ENCODE assay signal across 27 cellular contexts in the genomic region with DNA sequence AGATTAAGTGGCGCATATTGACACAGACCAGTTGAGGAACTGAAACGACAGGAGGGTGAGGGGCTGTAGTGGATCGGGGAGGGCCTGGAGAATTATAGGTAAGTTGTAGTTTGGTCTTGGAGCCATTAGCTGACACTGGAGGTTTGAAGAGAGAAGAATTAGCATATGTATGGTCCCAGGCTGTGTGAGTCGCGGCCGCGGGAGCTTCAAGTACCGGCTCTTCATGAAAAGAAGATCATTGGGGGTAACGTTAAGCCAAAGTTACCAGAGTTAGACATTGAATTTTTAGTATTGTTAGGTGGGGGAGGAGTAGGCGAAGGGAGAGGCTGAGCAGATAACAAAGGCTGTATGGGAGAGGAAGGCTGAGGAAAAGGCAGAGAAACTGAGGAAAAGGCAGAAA. TPM values are rescaled to one million over a fixed set of nuclear protein-coding genes. Genes with fewer than 3 reads are reported as not detected.
A peak's percentile ranks its signal among the peaks of the same experiment; 100 is the strongest.
DNase-seq lines count a peak whose midpoint lies in the region; ATAC-seq, FAIRE-seq and TF ChIP-seq lines count a peak whose summit lies in the region.
"Had no signal": no experiment of that assay in that cellular context is flagged by ENCODE, and none has a peak within 500 bp of the region (broad histone marks: within the 10 kb centered on the region; RNA-seq: fewer than 3 reads in every experiment).

No MANE protein-coding gene starts in this region.

- H3K9ac ChIP-seq in H1 (replicated peaks in 1 of 4; ENCODE audit: extremely low read depth in 1 of 4, low read depth in 3 of 4, low read length in 3 of 4) (0 out of 7 replicates have a peak overlapping the region, but pooled peaks of 1 of the 4 experiments have one; percentile 30), iPS-20b (ENCODE audit: low read depth, low read length) (no peak overlapping the region; the same call in 1 of the 2 replicates)
- H3K9ac ChIP-seq: KMS-11 had no signal

- CTCF ChIA-PET in CD8-positive, alpha-beta T cell (lab: Charles Lee), result no interaction called here
- CTCF ChIA-PET in H1 (lab: Charles Lee; ENCODE audit: partially characterized antibody), result interaction anchor here (1.0 to 1.3 kb wide), 2 partner anchors 19 to 25 kb away, joined by 3 read pairs; no protein-coding TSS in a partner anchor

- TF ChIP-seq POLR2A in H1 (IDR thresholded peaks at IDR 0.05; ENCODE audit: control extremely low read depth in 1 of 2, low read depth in 2 of 2, low read length in 2 of 2), result no peak

- H3K27me3 ChIP-seq in CD8-positive, alpha-beta T cell (ENCODE audit: insufficient read depth, low read length), result no peaks in the 10 kb centered on the region
- no peaks in the 10 kb centered on the region for H3K27me3 ChIP-seq in HAP-1 (ENCODE audit: low read depth)
- no peaks in the 10 kb centered on the region for H3K27me3 ChIP-seq in H1 (replicated peaks in 1 of 4; ENCODE audit: control insufficient read depth in 3 of 4, extremely low read depth in 1 of 4, insufficient read depth in 3 of 4, low read length in 3 of 4)
- H3K27me3 ChIP-seq in iPS-20b (ENCODE audit: insufficient read depth, low read length), result no peaks in the 10 kb centered on the region
- H3K27me3 ChIP-seq: BE2C, SJSA1 had no signal

- POLR2A ChIA-PET in CD8-positive, alpha-beta T cell (lab: Charles Lee), result no interaction called here
- POLR2A ChIA-PET in H1 (lab: Charles Lee; ENCODE audit: partially characterized antibody), result interaction anchor here (0.7 to 1.2 kb wide), 2 partner anchors 11 to 30 kb away, joined by 4 read pairs; no protein-coding TSS in a partner anchor

- peaks cover 14% of the 10 kb centered on the region for H3K9me3 Mint-ChIP-seq in CD8-positive, alpha-beta T cell
- H3K9me3 Mint-ChIP-seq in CD14-positive monocyte, result peaks cover 35 to 70% (median 51%) of the 10 kb centered on the region in 7 donors

- ATAC-seq in CD8-positive, alpha-beta T cell, result no peak
- no peak for ATAC-seq in HG03175 (IDR thresholded peaks at IDR 0.05; ENCODE audit: unreplicated experiment)

- no peak overlapping the region for H3K4me3 Mint-ChIP-seq in CD8-positive, alpha-beta T cell
- H3K4me3 Mint-ChIP-seq in CD14-positive monocyte, result no peak overlapping the region

- H4K8ac ChIP-seq in H1 (ENCODE audit: extremely low read depth, insufficient read depth, low read length), result no peak overlapping the region

- peaks cover 56% of the 10 kb centered on the region for H3K36me3 Mint-ChIP-seq in CD8-positive, alpha-beta T cell
- peaks cover 15 to 24% of the 10 kb centered on the region in 2 donors for H3K36me3 Mint-ChIP-seq in CD14-positive monocyte

- in situ Hi-C loops in HAP-1 (cut with MboI; ENCODE audit: low sequenced_read_pairs), result no loop called here

- no peak overlapping the region for H2AK5ac ChIP-seq in H1 (ENCODE audit: low read depth, low read length)

- TF ChIP-seq RAD21 in H1 (IDR thresholded peaks at IDR 0.05 in 1 of 2, conservative IDR thresholded peaks at IDR 0.05 in 1 of 2; ENCODE audit: low read depth in 2 of 2, low read length in 2 of 2), result no peak

- H3K79me1 ChIP-seq in H1 (ENCODE audit: low read depth, low read length), result no peaks in the 10 kb centered on the region

- WGBS in H1 (ENCODE audit: extremely low coverage in 1 of 2, insufficient coverage in 1 of 2, insufficient read length in 1 of 2, insufficient replicate concordance in 2 of 2, low coverage in 1 of 2, low lambda C conversion rate in 2 of 2, missing lambda C conversion rate in 1 of 2), 2 experiments, result 11% methylated on average over 10 of the region's 10 CpGs; no CpG with 5 or more reads in 1 of the 2 experiments

- H2AFZ ChIP-seq in H1 (ENCODE audit: low read length), result no peak overlapping the region

- peak overlapping the region; percentile 2 for H4K5ac ChIP-seq in H1 (ENCODE audit: insufficient read length, low read depth, low read length)

- H4K91ac ChIP-seq in H1 (replicated peaks; ENCODE audit: insufficient read length, low read length), result no peak overlapping the region

- H3K23ac ChIP-seq in H1 (ENCODE audit: insufficient read length), result no peak overlapping the region

- H3K4me2 ChIP-seq in H1 (ENCODE audit: insufficient read depth in 1 of 2, low read depth in 2 of 2, low read length in 2 of 2), result peak overlapping the region; percentile 37 to 51; a peak in 2 of 4 replicates
- H3K4me2 ChIP-seq: KMS-11 had no signal

- H3K9me3 ChIP-seq in CD8-positive, alpha-beta T cell (ENCODE audit: low read length), result no peaks in the 10 kb centered on the region
- H3K9me3 ChIP-seq in HAP-1 (peaks cover 6% of the 10 kb centered on the region), H1 (ENCODE audit: insufficient read depth in 2 of 2, low read depth in 1 of 2, low read length in 1 of 2) (peaks cover 3 to 7% of the 10 kb centered on the region in 2 experiments; a peak in 3 of 4 replicates), iPS-20b (ENCODE audit: insufficient read depth, low read depth, low read length) (peaks cover 11% of the 10 kb centered on the region; the same call in 1 of the 2 replicates)
- H3K9me3 ChIP-seq: BE2C, SJSA1 had no signal

- no peak for DNase-seq in CD8-positive, alpha-beta T cell
- DNase-seq in HAP-1 (ENCODE audit: low spot score in 2 of 2) (peak; percentile 69 to 76), H1 (ENCODE audit: low read depth in 1 of 2, low spot score in 2 of 2) (peak in 1 of 2 experiments; percentile 42), CD14-positive monocyte (ENCODE audit: low spot score) (no peak), NCI-H187 (lab: John Stamatoyannopoulos, UW) (no peak), NCI-H1694 treated with DMSO at 0.1 percent for 48 hours (lab: John Stamatoyannopoulos, UW) (no peak)
- DNase-seq: 8988T; ACHN; BE2C; DMS153; DND-41; GOT3; MM.1S; NCI-H1694; NCI-H2081 treated with DMSO at 0.1 percent for 48 hours; NCI-H524; NCI-H774; NK-92 treated with Interleukin-12 subunit alpha and Interleukin-12 subunit beta, amount 100 ng/mL, for 24 hours; Right ventricle myocardium superior; RPMI8226 had no signal

- H3K18ac ChIP-seq in H1 (ENCODE audit: extremely low read depth, low read length), result no peak overlapping the region; the same call in 1 of the 2 replicates

- H3K79me2 ChIP-seq in H1 (ENCODE audit: control insufficient read depth in 1 of 2, insufficient read depth in 2 of 2, low read length in 2 of 2), result no peaks in the 10 kb centered on the region

- TF ChIP-seq EP300 in H1 (IDR thresholded peaks at IDR 0.05; ENCODE audit: borderline replicate concordance in 1 of 2, low read depth in 2 of 2, low read length in 2 of 2), result no peak

- H3K4ac ChIP-seq in H1 (replicated peaks; ENCODE audit: insufficient read length, low read depth, low read length), result no peak overlapping the region

- H2BK120ac ChIP-seq in H1 (replicated peaks; ENCODE audit: low read depth, low read length), result peak overlapping the region; percentile 33

- H4K20me1 ChIP-seq in H1 (replicated peaks in 1 of 2; ENCODE audit: control insufficient read depth in 1 of 2, insufficient read depth in 2 of 2, low read length in 2 of 2), result no peaks in the 10 kb centered on the region

- peak overlapping the region; percentile 66; the same call in 1 of the 2 replicates for H2BK5ac ChIP-seq in H1 (ENCODE audit: low read depth, low read length)

- H2BK12ac ChIP-seq in H1 (ENCODE audit: low read depth, low read length), result 0 out of 2 replicates have a peak overlapping the region, but pooled peaks have one; percentile 68

- TF ChIP-seq CTCF in CD8-positive, alpha-beta T cell (IDR thresholded peaks at IDR 0.05), result no peak
- TF ChIP-seq CTCF in H1 (IDR thresholded peaks at IDR 0.05; ENCODE audit: control extremely low read depth in 1 of 3, insufficient read depth in 1 of 3, low read depth in 1 of 3, low read length in 3 of 3), result no peak
- no peak for TF ChIP-seq CTCF in CD14-positive monocyte (IDR thresholded peaks at IDR 0.05)

- no peak overlapping the region for H3K14ac ChIP-seq in H1 (ENCODE audit: insufficient read length)

- H2BK15ac ChIP-seq in H1 (ENCODE audit: low read length), result no peak overlapping the region; the same call in 1 of the 2 replicates

- H3K23me2 ChIP-seq in H1 (ENCODE audit: low read depth, low read length), result no peaks in the 10 kb centered on the region

- no peak overlapping the region for H2BK20ac ChIP-seq in H1 (ENCODE audit: low read length)

- H3K4me1 ChIP-seq in CD8-positive, alpha-beta T cell (ENCODE audit: insufficient read depth, low read length), result no peaks in the 10 kb centered on the region
- H3K4me1 ChIP-seq in HAP-1 (peaks cover 28% of the 10 kb centered on the region), H1 (replicated peaks in 1 of 4; ENCODE audit: control insufficient read depth in 3 of 4, insufficient read depth in 4 of 4, low read length in 3 of 4) (peaks cover 0 to 11% (median 3%) of the 10 kb centered on the region in 4 experiments; a peak in 5 of 7 replicates), iPS-20b (ENCODE audit: insufficient read depth, low read length) (peaks cover 3% of the 10 kb centered on the region; the same call in 1 of the 2 replicates)
- H3K4me1 ChIP-seq: BE2C, SJSA1 had no signal

- peak overlapping the region; percentile 52 for H3K27ac Mint-ChIP-seq in CD8-positive, alpha-beta T cell
- no peak overlapping the region for H3K27ac Mint-ChIP-seq in CD14-positive monocyte
- H3K27ac Mint-ChIP-seq: IgD-negative memory B cell had no signal

- H3K36me3 ChIP-seq in CD8-positive, alpha-beta T cell (ENCODE audit: insufficient read depth, low read length), result no peaks in the 10 kb centered on the region
- H3K36me3 ChIP-seq in HAP-1 (replicated peaks), result no peaks in the 10 kb centered on the region
- H3K36me3 ChIP-seq in H1 (ENCODE audit: control insufficient read depth in 2 of 4, insufficient read depth in 4 of 4, low read length in 3 of 4), result peaks cover 0 to 3% (median 1%) of the 10 kb centered on the region in 4 experiments; a peak in 2 of 8 replicates
- H3K36me3 ChIP-seq in iPS-20b (ENCODE audit: insufficient read depth, low read depth, low read length), result no peaks in the 10 kb centered on the region
- H3K36me3 ChIP-seq: BE2C, SJSA1 had no signal

- FAIRE-seq in H1 (lab: Jason Lieb, UNC), result no peak
- FAIRE-seq: GM18507, HTR-8/SVneo had no signal

- H3K27me3 Mint-ChIP-seq in CD8-positive, alpha-beta T cell (ENCODE audit: low read depth), result no peaks in the 10 kb centered on the region
- peaks cover 0 to 7% (median 1%) of the 10 kb centered on the region in 3 donors for H3K27me3 Mint-ChIP-seq in CD14-positive monocyte (ENCODE audit: low read depth in 3 of 3)
- H3K27me3 Mint-ChIP-seq: IgD-negative memory B cell had no signal

- peaks cover 9% of the 10 kb centered on the region for H3K4me1 Mint-ChIP-seq in CD8-positive, alpha-beta T cell (ENCODE audit: low read depth)
- H3K4me1 Mint-ChIP-seq in CD14-positive monocyte, result no peaks in the 10 kb centered on the region

- no peak overlapping the region for H3K27ac ChIP-seq in CD8-positive, alpha-beta T cell (ENCODE audit: low read depth, low read length)
- peak overlapping the region; percentile 67 for H3K27ac ChIP-seq in H1 (ENCODE audit: low read depth, low read length)
- H3K27ac ChIP-seq in iPS-20b (ENCODE audit: low read length), result peak overlapping the region; percentile 56
- H3K27ac ChIP-seq: KMS-11, SJSA1 had no signal

- H3K4me3 ChIP-seq in CD8-positive, alpha-beta T cell (ENCODE audit: low read depth, low read length), result no peak overlapping the region
- no peak overlapping the region for H3K4me3 ChIP-seq in HAP-1
- H3K4me3 ChIP-seq in H1 (ENCODE audit: extremely low read depth in 1 of 4, insufficient read depth in 2 of 4, low read depth in 3 of 4, low read length in 4 of 4), result peak overlapping the region in 1 of 4 experiments; percentile 28; a peak in 2 of 8 replicates
- no peak overlapping the region; the same call in 1 of the 2 replicates for H3K4me3 ChIP-seq in iPS-20b (ENCODE audit: low read length)
- H3K4me3 ChIP-seq: SJSA1 had no signal

- no peak overlapping the region for H3K56ac ChIP-seq in H1 (replicated peaks; ENCODE audit: insufficient read length, low read depth, low read length)

- intact Hi-C loops in CD8-positive, alpha-beta T cell (cut with DNase I, micrococcal nuclease), result no loop called here
- intact Hi-C loops in CD14-positive monocyte (cut with micrococcal nuclease), result no loop called here

RNA-seq across cellular contexts. Expression of gene ZNF674, which starts 56.5 kb away (rescaled TPM):
- total RNA-seq in CD8-positive, alpha-beta T cell, result 1 to 10 TPM in 1 of 2 experiments, under 1 TPM in 1; 0.50 to 1.1 TPM
- 6.1 and 7.4 TPM in 2 replicates for total RNA-seq in H1 (2021; fragmentation: NEBNext Ultra II Directional; extraction: Animal tissue kit (Norgen Biotek cat#: 25700))
- 2.0 and 2.4 TPM in 2 replicates for polyA plus RNA-seq in H1 (2011; rRNA removed)
- polyA plus RNA-seq in H1 (2011; cell fraction: cytosol; rRNA removed), result 2.6 TPM
- polyA plus RNA-seq in H1 (2011; cell fraction: nucleus; rRNA removed), result 6.5 TPM
- 2.7 to 5.5 TPM (median 3.8 TPM) in 4 replicates for polyA plus RNA-seq in H1 (2012, experiment 1 of 2)
- polyA plus RNA-seq in H1 (2012, experiment 2 of 2), result 0.35 TPM
- 2.4 TPM for polyA plus RNA-seq in H1 (2013, experiment 1 of 2)
- 2.6 TPM for polyA plus RNA-seq in H1 (2013, experiment 2 of 2)
- polyA minus RNA-seq in H1 (2011; rRNA and poly(A)+ RNA removed), result 20.6 and 24.3 TPM in 2 replicates
- 4.2 TPM for polyA minus RNA-seq in H1 (2011; cell fraction: cytosol; rRNA and poly(A)+ RNA removed)
- polyA minus RNA-seq in H1 (2011; cell fraction: nucleus; rRNA and poly(A)+ RNA removed), result 34.8 TPM
- under 1 TPM; 0.65 to 0.93 TPM for polyA plus RNA-seq in CD14-positive monocyte

Comparison
In these comparisons a context has a peak if more than half of its experiments do, and no peak if none do; other contexts are left out.
1. DNase-seq: peak in HAP-1 (2 of 2); none in CD8-positive, alpha-beta T cell (0 of 7), CD14-positive monocyte (single experiment), NCI-H187 (0 of 2) and NCI-H1694 treated with DMSO at 0.1 percent for 48 hours (single experiment).